7 cellular contexts compared by ENCODE assay signal in genomic region chr21:8229366-8230150, GRCh38.
A peak's percentile ranks its signal among the peaks of the same experiment; 100 is the strongest.
DNase-seq lines count a peak whose midpoint lies in the region; ATAC-seq, FAIRE-seq and TF ChIP-seq lines count a peak whose summit lies in the region.
"Not testable (repeated sequence)": the region's sequence is repeated elsewhere in the genome, so short reads cannot be mapped to it uniquely, and the experiment has no call there.

No MANE protein-coding gene starts in this region.

- TF ChIP-seq RAD21 in IMR-90 (IDR thresholded peaks at IDR 0.05; ENCODE audit: low read length); GM12878 (IDR thresholded peaks at IDR 0.05; ENCODE audit: insufficient read depth, low read depth, low read length): not testable (repeated sequence)

- H2BK5ac ChIP-seq in IMR-90 (ENCODE audit: low read depth, low read length, poor library complexity, severe bottlenecking), result not testable (repeated sequence)

- not testable (repeated sequence) for H3K9me2 ChIP-seq in GM23338 (ENCODE audit: insufficient read depth)

- H3K27me3 ChIP-seq in GM23338 (ENCODE audit: insufficient read depth); IMR-90 (ENCODE audit: control insufficient read depth, insufficient read depth, low read length); GM12878 (replicated peaks in 1 of 2; ENCODE audit: control insufficient read depth in 2 of 2, insufficient read depth in 2 of 2, low read length in 1 of 2): not testable (repeated sequence)

- peaks cover 14% of the 10 kb centered on the region for H3K9me3 Mint-ChIP-seq in GM23338
- H3K9me3 Mint-ChIP-seq in natural killer cell treated with Interleukin-12 subunit alpha and Interleukin-12 subunit beta and Interleukin-15 and Interleukin-18, amount 100 ng/mL, for 72 hours, result not testable (repeated sequence)

- H4K20me1 ChIP-seq in GM23338 (replicated peaks; ENCODE audit: insufficient read depth); IMR-90 (ENCODE audit: insufficient read depth, low read length); GM12878 (ENCODE audit: control insufficient read depth, insufficient read depth): not testable (repeated sequence)

- not testable (repeated sequence) for H3K4me1 Mint-ChIP-seq in GM23338; natural killer cell treated with Interleukin-12 subunit alpha and Interleukin-12 subunit beta and Interleukin-15 and Interleukin-18, amount 100 ng/mL, for 72 hours (ENCODE audit: low read depth in 2 of 2)

- H2BK120ac ChIP-seq in IMR-90 (ENCODE audit: low read depth, low read length), result not testable (repeated sequence)

- H3K18ac ChIP-seq in IMR-90 (ENCODE audit: low read depth, low read length), result not testable (repeated sequence)

- intact Hi-C loops in IMR-90 (cut with micrococcal nuclease); GM12878 (cut with micrococcal nuclease; ENCODE audit: unreplicated experiment); left ventricle myocardium superior (cut with micrococcal nuclease): not testable (repeated sequence)

- H3K9me3 ChIP-seq in IMR-90 (ENCODE audit: control insufficient read depth, insufficient read depth, low read length); GM12878 (replicated peaks; ENCODE audit: control insufficient read depth, insufficient read depth, low read length): not testable (repeated sequence)

- CTCF ChIA-PET in IMR-90 (lab: Yijun Ruan, JAX); GM12878 (lab: Yijun Ruan, JAX): not testable (repeated sequence)

- H3K27ac ChIP-seq in GM23338 (ENCODE audit: low read depth), result peak overlapping the region; percentile 90; the same call in 1 of the 2 replicates
- not testable (repeated sequence) for H3K27ac ChIP-seq in IMR-90 (ENCODE audit: insufficient read depth, low read length); GM12878 (ENCODE audit: control insufficient read depth, insufficient read depth)

- H2AK5ac ChIP-seq in IMR-90 (ENCODE audit: low read depth, low read length), result not testable (repeated sequence)

- not testable (repeated sequence) for FAIRE-seq in GM12878 (lab: Jason Lieb, UNC)

- BruUV-seq in IMR-90 (replicated peaks; lab: Mats Ljungman, UMichigan); GM12878 (replicated peaks; lab: Mats Ljungman, UMichigan): not testable (repeated sequence)

- ATAC-seq in GM18861 (IDR thresholded peaks at IDR 0.05; ENCODE audit: unreplicated experiment), result peak; percentile 11
- peak; percentile 5; the same call in 2 of the 3 replicates for ATAC-seq in GM23338
- ATAC-seq in HG03025 (IDR thresholded peaks at IDR 0.05; ENCODE audit: low FRiP score, unreplicated experiment), result peak; percentile 29
- ATAC-seq in IMR-90 (ENCODE audit: low read depth), result peak; percentile 24
- ATAC-seq in GM12878, result not testable (repeated sequence)
- peak; percentile 52 for ATAC-seq in left ventricle myocardium superior
- peak; percentile 57 to 67 for ATAC-seq in natural killer cell treated with Interleukin-12 subunit alpha and Interleukin-12 subunit beta and Interleukin-15 and Interleukin-18, amount 100 ng/mL, for 72 hours

- peaks cover 11% of the 10 kb centered on the region for H3K27me3 Mint-ChIP-seq in GM23338 (ENCODE audit: insufficient read depth, low read depth, poor library complexity)
- not testable (repeated sequence) for H3K27me3 Mint-ChIP-seq in natural killer cell treated with Interleukin-12 subunit alpha and Interleukin-12 subunit beta and Interleukin-15 and Interleukin-18, amount 100 ng/mL, for 72 hours

- not testable (repeated sequence) for H3K79me1 ChIP-seq in IMR-90 (ENCODE audit: low read depth in 1 of 2, low read length in 2 of 2)

- not testable (repeated sequence) for H3K27ac Mint-ChIP-seq in GM23338; natural killer cell treated with Interleukin-12 subunit alpha and Interleukin-12 subunit beta and Interleukin-15 and Interleukin-18, amount 100 ng/mL, for 72 hours

- H2AK9ac ChIP-seq in IMR-90 (replicated peaks; ENCODE audit: low read depth, low read length, poor library complexity), result not testable (repeated sequence)

- dilution Hi-C loops in IMR-90 (cut with HindIII; ENCODE audit: low sequenced_read_pairs, unreplicated experiment), result not testable (repeated sequence)

- H3K4me3 Mint-ChIP-seq in GM23338; natural killer cell treated with Interleukin-12 subunit alpha and Interleukin-12 subunit beta and Interleukin-15 and Interleukin-18, amount 100 ng/mL, for 72 hours: not testable (repeated sequence)

- not testable (repeated sequence) for H3K23ac ChIP-seq in IMR-90 (ENCODE audit: low read depth, low read length)

- not testable (repeated sequence) for H3K36me3 Mint-ChIP-seq in GM23338 (ENCODE audit: low read depth)
- peaks cover 13% of the 10 kb centered on the region for H3K36me3 Mint-ChIP-seq in natural killer cell treated with Interleukin-12 subunit alpha and Interleukin-12 subunit beta and Interleukin-15 and Interleukin-18, amount 100 ng/mL, for 72 hours

- H4K91ac ChIP-seq in IMR-90 (ENCODE audit: insufficient read depth, low read depth, low read length), result not testable (repeated sequence)

- TF ChIP-seq EP300 in GM12878 (IDR thresholded peaks at IDR 0.05; ENCODE audit: borderline replicate concordance in 1 of 2, control insufficient read depth in 1 of 2, low read depth in 2 of 2, low read length in 2 of 2), result not testable (repeated sequence)

- H3K4me2 ChIP-seq in GM23338; IMR-90 (ENCODE audit: low read depth, low read length); GM12878 (ENCODE audit: control insufficient read depth, insufficient read depth): not testable (repeated sequence)

- H3K9me1 ChIP-seq in IMR-90 (ENCODE audit: insufficient read depth, low read length), result not testable (repeated sequence)

- H4K8ac ChIP-seq in IMR-90 (ENCODE audit: low read depth in 2 of 2, low read length in 2 of 2), result not testable (repeated sequence)

- H3K79me2 ChIP-seq in GM23338 (replicated peaks; ENCODE audit: insufficient read depth); GM12878 (ENCODE audit: control insufficient read depth, insufficient read depth, low read length): not testable (repeated sequence)

- H3F3A ChIP-seq in GM23338 (replicated peaks; ENCODE audit: low read depth), result not testable (repeated sequence)

- H2BK20ac ChIP-seq in IMR-90 (ENCODE audit: low read depth, low read length), result not testable (repeated sequence)

- not testable (repeated sequence) for H4K5ac ChIP-seq in IMR-90 (ENCODE audit: low read depth, low read length)

- H3K4ac ChIP-seq in IMR-90 (ENCODE audit: low read depth, low read length), result not testable (repeated sequence)

- H3K4me3 ChIP-seq in GM23338; IMR-90 (ENCODE audit: insufficient read depth, low read depth, low read length); GM12878: not testable (repeated sequence)

- H3K4me1 ChIP-seq in GM23338 (ENCODE audit: insufficient read depth); IMR-90 (ENCODE audit: control insufficient read depth, insufficient read depth, low read length); GM12878 (ENCODE audit: control insufficient read depth, insufficient read depth, low read length): not testable (repeated sequence)

- in situ Hi-C loops in IMR-90 (cut with MboI; ENCODE audit: low sequenced_read_pairs); GM12878 (cut with MboI): not testable (repeated sequence)

- H2AFZ ChIP-seq in GM23338, result peak overlapping the region; percentile 99
- not testable (repeated sequence) for H2AFZ ChIP-seq in IMR-90 (replicated peaks; ENCODE audit: low read length, poor library complexity); GM12878 (ENCODE audit: control insufficient read depth, low read depth, low read length)

- H3K9ac ChIP-seq in IMR-90 (ENCODE audit: low read depth, low read length); GM12878 (ENCODE audit: control insufficient read depth, insufficient read depth, low read length): not testable (repeated sequence)

- RAD21 ChIA-PET in GM12878 (lab: Charles Lee; ENCODE audit: unreplicated experiment), result not testable (repeated sequence)

- not testable (repeated sequence) for TF ChIP-seq POLR2A in IMR-90 (IDR thresholded peaks at IDR 0.05; ENCODE audit: low read depth, low read length); GM12878 (IDR thresholded peaks at IDR 0.05; ENCODE audit: low read depth, low read length)

- not testable (repeated sequence) for H3K36me3 ChIP-seq in GM23338 (ENCODE audit: insufficient read depth); IMR-90 (ENCODE audit: control insufficient read depth, insufficient read depth, low read length); GM12878 (ENCODE audit: control insufficient read depth in 2 of 2, insufficient read depth in 2 of 2, low read length in 1 of 2)

- not testable (repeated sequence) for H2BK15ac ChIP-seq in IMR-90 (ENCODE audit: low read depth, low read length)

- SMC1A ChIA-PET in GM12878 (lab: Charles Lee; ENCODE audit: uncharacterized antibody, unreplicated experiment), result not testable (repeated sequence)

- TF ChIP-seq CTCF in GM23338 (conservative IDR thresholded peaks at IDR 0.05; ENCODE audit: low read depth in 2 of 2), result peak in 1 of 2 experiments; percentile 21; a peak in 1 of 4 replicates
- not testable (repeated sequence) for TF ChIP-seq CTCF in IMR-90 (conservative IDR thresholded peaks at IDR 0.05; ENCODE audit: low read depth, low read length); GM12878 (IDR thresholded peaks at IDR 0.05 in 2 of 3, conservative IDR thresholded peaks at IDR 0.05 in 1 of 3; ENCODE audit: control insufficient read depth in 2 of 3, extremely low read depth in 1 of 3, insufficient read depth in 1 of 3, low read depth in 3 of 3, low read length in 3 of 3)

- POLR2A ChIA-PET in IMR-90 (lab: Charles Lee; ENCODE audit: unreplicated experiment); GM12878 (lab: Charles Lee): not testable (repeated sequence)

- H3K56ac ChIP-seq in IMR-90 (ENCODE audit: extremely low read depth, insufficient read depth, low read length), result not testable (repeated sequence)

- not testable (repeated sequence) for DNase-seq in GM23338 (ENCODE audit: low spot score); IMR-90; GM12878 (ENCODE audit: low read depth, low spot score); left ventricle myocardium superior; natural killer cell treated with Interleukin-12 subunit alpha and Interleukin-12 subunit beta and Interleukin-15 and Interleukin-18, amount 100 ng/mL, for 72 hours (ENCODE audit: low spot score)

- WGBS in IMR-90 (ENCODE audit: extremely low coverage in 2 of 2, insufficient read length in 1 of 2), 2 experiments, result no CpG with 5 or more reads among the region's 5 CpGs
- no CpG with 5 or more reads among the region's 5 CpGs for WGBS in GM12878 (ENCODE audit: insufficient coverage, insufficient replicate concordance, low lambda C conversion rate, missing lambda C conversion rate)

- not testable (repeated sequence) for H3K14ac ChIP-seq in IMR-90 (replicated peaks; ENCODE audit: low read depth, low read length)
